17 cellular contexts compared by ENCODE assay signal in the genomic region with DNA sequence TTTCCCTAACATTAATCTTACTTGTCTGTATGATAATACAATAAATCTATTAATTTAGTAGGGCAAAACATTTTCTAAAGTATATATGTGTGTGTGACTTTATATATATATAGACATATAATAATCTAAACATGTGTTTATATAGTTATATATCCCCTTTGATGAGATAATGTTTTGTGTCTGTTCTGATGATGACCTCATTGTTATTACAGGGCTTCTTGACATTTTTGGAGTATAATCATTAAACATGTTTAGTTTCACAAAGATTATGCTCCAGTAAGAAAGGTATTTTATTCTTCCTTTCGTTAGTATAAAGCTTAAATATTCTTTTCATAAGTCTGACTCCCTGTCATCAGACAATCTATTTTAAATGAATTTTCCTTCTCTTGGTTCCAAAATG.
A peak's percentile ranks its signal among the peaks of the same experiment; 100 is the strongest.
DNase-seq lines count a peak whose midpoint lies in the region; ATAC-seq, FAIRE-seq and TF ChIP-seq lines count a peak whose summit lies in the region.
"Had no signal": no experiment of that assay in that cellular context is flagged by ENCODE, and none has a peak within 500 bp of the region (broad histone marks: within the 10 kb centered on the region; RNA-seq: fewer than 3 reads in every experiment).

No MANE protein-coding gene starts in this region.

- H3K4me3 Mint-ChIP-seq in chondrocyte (ENCODE audit: unreplicated experiment) = no peak overlapping the region
- H3K4me3 Mint-ChIP-seq: B cell; CD4-positive, CD25-positive, alpha-beta regulatory T cell had no signal

- H3K27ac Mint-ChIP-seq in chondrocyte (ENCODE audit: unreplicated experiment) = peak overlapping the region; percentile 29
- H3K27ac Mint-ChIP-seq: B cell; CD4-positive, CD25-positive, alpha-beta regulatory T cell had no signal

- H3K4me1 ChIP-seq in HEK293 (ENCODE audit: control insufficient read depth, insufficient read depth, low read length) (no peaks in the 10 kb centered on the region; the same call in 1 of the 2 replicates), small intestine (ENCODE audit: control insufficient read depth in 2 of 2, insufficient read depth in 1 of 2, low read depth in 1 of 2, low read length in 1 of 2) (no peaks in the 10 kb centered on the region)
- H3K4me1 ChIP-seq: BLaER1 treated with 17β-estradiol and CSF1 and Interleukin-3, amounts not matched to agents 10 nM and 100 nM; Caco-2 had no signal

- POLR2A ChIA-PET in HEK293 (lab: Yijun Ruan, JAX) = no interaction called here

- H3K27me3 Mint-ChIP-seq in chondrocyte (ENCODE audit: low read depth) = no peaks in the 10 kb centered on the region

- H3K9me3 ChIP-seq in HEK293 (ENCODE audit: control insufficient read depth, insufficient read depth, low read depth, low read length) = no peaks in the 10 kb centered on the region
- no peaks in the 10 kb centered on the region for H3K9me3 ChIP-seq in small intestine (ENCODE audit: control insufficient read depth, low read depth)
- H3K9me3 ChIP-seq: BLaER1 treated with 17β-estradiol and CSF1 and Interleukin-3, amounts not matched to agents 10 nM and 100 nM; Caco-2; HAP-1 had no signal

- CTCF ChIA-PET in HEK293 (lab: Yijun Ruan, JAX) = interaction anchor here (2.4 kb wide), 1 partner anchor 10 kb away, joined by 9 read pairs; no protein-coding TSS in a partner anchor

- H3K27ac ChIP-seq in HEK293 (ENCODE audit: extremely low read depth, low read depth, low read length) (no peak overlapping the region), small intestine (ENCODE audit: low read depth in 1 of 2, low read length in 1 of 2) (no peak overlapping the region)
- H3K27ac ChIP-seq: BLaER1 treated with 17β-estradiol and CSF1 and Interleukin-3, amounts not matched to agents 10 nM and 100 nM; GM23248 had no signal

- no peak for ATAC-seq in GM21423 (IDR thresholded peaks at IDR 0.05; ENCODE audit: unreplicated experiment)

- FAIRE-seq in small intestine (lab: Jason Lieb, UNC) = peak; percentile 65
- FAIRE-seq: D721Med, G401.6, GM12891, GM19239 had no signal

- peaks cover 15% of the 10 kb centered on the region for H3K4me1 Mint-ChIP-seq in chondrocyte (ENCODE audit: low read depth)
- H3K4me1 Mint-ChIP-seq: B cell; CD4-positive, CD25-positive, alpha-beta regulatory T cell had no signal

- no peak for TF ChIP-seq CTCF in HEK293 (tag by site-specific recombination; IDR thresholded peaks at IDR 0.05)
- TF ChIP-seq CTCF in chondrocyte (IDR thresholded peaks at IDR 0.05) = no peak

- no peak for DNase-seq in chondrocyte (ENCODE audit: low spot score)
- DNase-seq in glomerular visceral epithelial cell (ENCODE audit: extremely low spot score) = peak; percentile 4
- no peak for DNase-seq in small intestine
- no peak for DNase-seq in NCI-H345 treated with DMSO at 0.1 percent for 48 hours (lab: John Stamatoyannopoulos, UW; ENCODE audit: unreplicated experiment)
- DNase-seq in NCI-H524 treated with DMSO at 0.1 percent for 48 hours (lab: John Stamatoyannopoulos, UW) = no peak
- DNase-seq: Caco-2; CD4-positive, CD25-positive, alpha-beta regulatory T cell; GM23248 had no signal

- no peak overlapping the region for H3K4me3 ChIP-seq in HEK293 (ENCODE audit: low read depth, low read length)
- no peak overlapping the region for H3K4me3 ChIP-seq in small intestine (ENCODE audit: low read depth in 1 of 2, low read length in 2 of 2)
- H3K4me3 ChIP-seq: BLaER1 treated with 17β-estradiol and CSF1 and Interleukin-3, amounts not matched to agents 10 nM and 100 nM; GM23248; HAP-1 had no signal

- H3K36me3 ChIP-seq in HEK293 (ENCODE audit: control insufficient read depth in 2 of 2, insufficient read depth in 1 of 2, low read length in 2 of 2) = no peaks in the 10 kb centered on the region
- H3K36me3 ChIP-seq in small intestine (ENCODE audit: control insufficient read depth in 2 of 2, insufficient read depth in 2 of 2, low read length in 2 of 2) = no peaks in the 10 kb centered on the region
- H3K36me3 ChIP-seq: BLaER1 treated with 17β-estradiol and CSF1 and Interleukin-3, amounts not matched to agents 10 nM and 100 nM; HAP-1 had no signal

- H3K27me3 ChIP-seq in small intestine (ENCODE audit: control insufficient read depth in 2 of 2, insufficient read depth in 2 of 2, low read length in 2 of 2) = no peaks in the 10 kb centered on the region
- H3K27me3 ChIP-seq: BLaER1 treated with 17β-estradiol and CSF1 and Interleukin-3, amounts not matched to agents 10 nM and 100 nM had no signal

- 56 to 82% (median 67%) methylated on average over 1 of the region's 1 CpG for WGBS in small intestine, 3 donors

- peaks cover 3% of the 10 kb centered on the region for H3K9me3 Mint-ChIP-seq in chondrocyte (ENCODE audit: low read depth)

- H3K36me3 Mint-ChIP-seq in chondrocyte (ENCODE audit: low read depth) = no peaks in the 10 kb centered on the region
- H3K36me3 Mint-ChIP-seq: CD4-positive, CD25-positive, alpha-beta regulatory T cell had no signal

TF ChIP-seq in HEK293, 187 proteins besides CTCF, POLR2A, EP300 and RAD21:
- peak; percentile 85 for TF ChIP-seq ATF2 (tag by site-specific recombination; IDR thresholded peaks at IDR 0.05; ENCODE audit: low read depth)
- peak; percentile 29; the same call in 1 of the 2 replicates for TF ChIP-seq PRDM6 (tag by site-specific recombination; IDR thresholded peaks at IDR 0.05)
- TF ChIP-seq, protein P1, sequence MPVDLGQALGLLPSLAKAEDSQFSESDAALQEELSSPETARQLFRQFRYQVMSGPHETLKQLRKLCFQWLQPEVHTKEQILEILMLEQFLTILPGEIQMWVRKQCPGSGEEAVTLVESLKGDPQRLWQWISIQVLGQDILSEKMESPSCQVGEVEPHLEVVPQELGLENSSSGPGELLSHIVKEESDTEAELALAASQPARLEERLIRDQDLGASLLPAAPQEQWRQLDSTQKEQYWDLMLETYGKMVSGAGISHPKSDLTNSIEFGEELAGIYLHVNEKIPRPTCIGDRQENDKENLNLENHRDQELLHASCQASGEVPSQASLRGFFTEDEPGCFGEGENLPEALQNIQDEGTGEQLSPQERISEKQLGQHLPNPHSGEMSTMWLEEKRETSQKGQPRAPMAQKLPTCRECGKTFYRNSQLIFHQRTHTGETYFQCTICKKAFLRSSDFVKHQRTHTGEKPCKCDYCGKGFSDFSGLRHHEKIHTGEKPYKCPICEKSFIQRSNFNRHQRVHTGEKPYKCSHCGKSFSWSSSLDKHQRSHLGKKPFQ (tag by site-specific recombination; IDR thresholded peaks at IDR 0.05) = no peak
- TF ChIP-seq ZNF510 (tag by site-specific recombination; IDR thresholded peaks at IDR 0.05; ENCODE audit: insufficient replicate concordance) = no peak
- TF ChIP-seq ZNF626 (tag by site-specific recombination; IDR thresholded peaks at IDR 0.05) = no peak
